In the genomic region with DNA sequence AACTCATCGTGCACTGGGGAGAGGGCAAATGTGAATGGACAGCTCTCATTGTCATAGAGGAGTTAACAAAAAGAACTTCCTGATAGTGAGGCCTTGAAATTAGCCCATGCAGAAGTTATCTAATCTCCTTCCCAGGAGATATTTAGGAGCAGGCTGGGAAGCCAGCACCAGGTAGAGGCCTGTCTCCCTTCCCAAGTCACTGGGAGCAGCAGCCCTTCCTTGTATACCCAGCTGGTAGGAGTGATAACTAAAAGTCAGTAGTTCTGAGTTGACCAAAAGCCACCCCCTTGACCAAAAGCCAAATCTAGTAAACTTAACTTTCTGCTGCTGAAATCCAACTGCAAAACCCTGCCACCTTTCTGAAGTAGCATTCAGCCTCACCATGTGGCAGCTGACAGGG, we compare ENCODE assay signal across 31 cellular contexts.
"Had no signal": no experiment of that assay in that cellular context is flagged by ENCODE, and none has a peak within 500 bp of the region (broad histone marks: within the 10 kb centered on the region; RNA-seq: fewer than 3 reads in every experiment).

No MANE protein-coding gene starts in this region.

- H3K4me1 Mint-ChIP-seq: activated CD4-positive, alpha-beta T cell treated with anti-CD3 and anti-CD28 coated beads for 36 hours; activated CD4-positive, alpha-beta T cell treated with anti-CD3 and anti-CD28 coated beads, Interleukin-2, amount 10 ng/mL, durations not matched to agents 24 days and 14 days; activated CD8-positive, alpha-beta memory T cell treated with anti-CD3 and anti-CD28 coated beads, Interleukin-2, amount 10 ng/mL, durations not matched to agents 7 days and 5 days; activated naive CD4-positive, alpha-beta T cell treated with anti-CD3 and anti-CD28 coated beads, Interleukin-2, amount 50 U/mL, for 24 hours; activated naive CD8-positive, alpha-beta T cell treated with anti-CD3 and anti-CD28 coated beads, Interleukin-2, amount 10 ng/mL, durations not matched to agents 7 days and 5 days had no signal

- DNase-seq: activated CD4-positive, alpha-beta memory T cell treated with anti-CD3 and anti-CD28 coated beads for 36 hours; activated CD4-positive, alpha-beta T cell treated with anti-CD3 and anti-CD28 coated beads for 36 hours; activated CD4-positive, alpha-beta T cell treated with anti-CD3 and anti-CD28 coated beads, Interleukin-2, amount 10 ng/mL, durations not matched to agents 24 days and 14 days; activated CD4-positive, CD25-positive, alpha-beta regulatory T cell; activated CD4-positive, CD25-positive, alpha-beta regulatory T cell treated with anti-CD3 and anti-CD28 coated beads, Interleukin-2, amount 50 U/mL, for 72 hours; activated CD8-positive, alpha-beta memory T cell treated with anti-CD3 and anti-CD28 coated beads, Interleukin-2, amount 10 ng/mL, durations not matched to agents 7 days and 5 days; activated CD8-positive, alpha-beta memory T cell treated with anti-CD3 and anti-CD28 coated beads, Interleukin-2, amount 50 U/mL, for 4 hours; activated CD8-positive, alpha-beta T cell treated with anti-CD3 and anti-CD28 coated beads, Interleukin-2, amount 10 ng/mL, durations not matched to agents 7 days and 5 days; activated effector memory CD4-positive, alpha-beta T cell treated with anti-CD3 and anti-CD28 coated beads, Interleukin-2, amount 50 U/mL, for 16 hours; activated naive CD4-positive, alpha-beta T cell treated with anti-CD3 and anti-CD28 coated beads for 36 hours; activated naive CD8-positive, alpha-beta T cell treated with anti-CD3 and anti-CD28 coated beads, Interleukin-2, amount 10 ng/mL, durations not matched to agents 7 days and 5 days; activated T-cell treated with anti-CD3 and anti-CD28 coated beads, Interleukin-2, amount 50 U/mL, for 1 hour; activated T-cell treated with anti-CD3 and anti-CD28 coated beads, Interleukin-2, amount 50 U/mL, for 48 hours; caudate nucleus; cortex of kidney; dermis blood vessel endothelial cell; effector CD4-positive, alpha-beta T cell; effector memory CD8-positive, alpha-beta T cell; foreskin fibroblast; gastrocnemius medialis; glutamatergic neuron; heart left ventricle; T-helper 1 cell; T-helper 2 cell had no signal

- H3K27ac Mint-ChIP-seq: activated CD4-positive, alpha-beta memory T cell treated with anti-CD3 and anti-CD28 coated beads for 36 hours; activated CD4-positive, alpha-beta T cell treated with anti-CD3 and anti-CD28 coated beads for 36 hours; activated CD4-positive, alpha-beta T cell treated with anti-CD3 and anti-CD28 coated beads, Interleukin-2, amount 10 ng/mL, durations not matched to agents 24 days and 14 days; activated CD8-positive, alpha-beta memory T cell treated with anti-CD3 and anti-CD28 coated beads, Interleukin-2, amount 10 ng/mL, durations not matched to agents 7 days and 5 days; activated CD8-positive, alpha-beta T cell treated with anti-CD3 and anti-CD28 coated beads, Interleukin-2, amount 10 ng/mL, durations not matched to agents 7 days and 5 days; activated naive CD4-positive, alpha-beta T cell treated with anti-CD3 and anti-CD28 coated beads for 36 hours; activated naive CD4-positive, alpha-beta T cell treated with anti-CD3 and anti-CD28 coated beads, Interleukin-2, amount 50 U/mL, for 24 hours; activated naive CD8-positive, alpha-beta T cell treated with anti-CD3 and anti-CD28 coated beads, Interleukin-2, amount 10 ng/mL, durations not matched to agents 7 days and 5 days; activated T-helper 1 cell treated with anti-CD3 and anti-CD28 coated beads, Interleukin-12 subunit alpha, Interleukin-12 subunit beta, Interleukin-2, Interleukin-4 antibody, amounts not matched to agents 30 ng/mL and 10 ng/mL and 1 ng/mL, durations not matched to agents 14 hours and 24 hours and 36 hours; activated T-helper 2 cell treated with anti-CD3 and anti-CD28 coated beads, Interferon-gamma antibody, Interleukin-2, Interleukin-4, amounts not matched to agents 10 μg/mL and 5 μg/mL and 100 μg/mL, durations not matched to agents 14 hours and 24 hours and 36 hours had no signal

- H3K9me3 Mint-ChIP-seq: activated CD4-positive, alpha-beta memory T cell treated with anti-CD3 and anti-CD28 coated beads for 36 hours; activated CD4-positive, alpha-beta T cell treated with anti-CD3 and anti-CD28 coated beads, Interleukin-2, amount 10 ng/mL, durations not matched to agents 24 days and 14 days; activated naive CD4-positive, alpha-beta T cell treated with anti-CD3 and anti-CD28 coated beads for 36 hours; activated naive CD4-positive, alpha-beta T cell treated with anti-CD3 and anti-CD28 coated beads, Interleukin-2, amount 50 U/mL, for 24 hours; activated naive CD8-positive, alpha-beta T cell treated with anti-CD3 and anti-CD28 coated beads, Interleukin-2, amount 10 ng/mL, durations not matched to agents 7 days and 5 days; activated T-helper 1 cell treated with anti-CD3 and anti-CD28 coated beads, Interleukin-12 subunit alpha, Interleukin-12 subunit beta, Interleukin-2, Interleukin-4 antibody, amounts not matched to agents 30 ng/mL and 10 ng/mL and 1 ng/mL, durations not matched to agents 14 hours and 24 hours and 36 hours; activated T-helper 2 cell treated with anti-CD3 and anti-CD28 coated beads, Interferon-gamma antibody, Interleukin-2, Interleukin-4, amounts not matched to agents 10 μg/mL and 5 μg/mL and 100 μg/mL, durations not matched to agents 14 hours and 24 hours and 36 hours; effector memory CD8-positive, alpha-beta T cell had no signal

- H3K4me3 Mint-ChIP-seq: activated CD4-positive, alpha-beta memory T cell treated with anti-CD3 and anti-CD28 coated beads for 36 hours; activated CD4-positive, alpha-beta T cell treated with anti-CD3 and anti-CD28 coated beads for 36 hours; activated CD4-positive, alpha-beta T cell treated with anti-CD3 and anti-CD28 coated beads, Interleukin-2, amount 10 ng/mL, durations not matched to agents 24 days and 14 days; activated CD8-positive, alpha-beta memory T cell treated with anti-CD3 and anti-CD28 coated beads, Interleukin-2, amount 10 ng/mL, durations not matched to agents 7 days and 5 days; activated CD8-positive, alpha-beta T cell treated with anti-CD3 and anti-CD28 coated beads, Interleukin-2, amount 10 ng/mL, durations not matched to agents 7 days and 5 days; activated naive CD4-positive, alpha-beta T cell treated with anti-CD3 and anti-CD28 coated beads for 36 hours; activated naive CD4-positive, alpha-beta T cell treated with anti-CD3 and anti-CD28 coated beads, Interleukin-2, amount 50 U/mL, for 24 hours; activated naive CD8-positive, alpha-beta T cell treated with anti-CD3 and anti-CD28 coated beads, Interleukin-2, amount 10 ng/mL, durations not matched to agents 7 days and 5 days; activated T-helper 1 cell treated with anti-CD3 and anti-CD28 coated beads, Interleukin-12 subunit alpha, Interleukin-12 subunit beta, Interleukin-2, Interleukin-4 antibody, amounts not matched to agents 30 ng/mL and 10 ng/mL and 1 ng/mL, durations not matched to agents 14 hours and 24 hours and 36 hours; effector memory CD8-positive, alpha-beta T cell had no signal

- H3K27ac ChIP-seq: gastrocnemius medialis, heart left ventricle had no signal

- ATAC-seq: activated CD4-positive, alpha-beta T cell treated with anti-CD3 and anti-CD28 coated beads for 36 hours; activated CD8-positive, alpha-beta memory T cell treated with anti-CD3 and anti-CD28 coated beads, Interleukin-2, amount 10 ng/mL, durations not matched to agents 7 days and 5 days; activated CD8-positive, alpha-beta T cell treated with anti-CD3 and anti-CD28 coated beads, Interleukin-2, amount 10 ng/mL, durations not matched to agents 7 days and 5 days; effector memory CD8-positive, alpha-beta T cell; esophagus mucosa; gastrocnemius medialis had no signal

- H3K4me3 ChIP-seq: gastrocnemius medialis, heart left ventricle had no signal

- H3K27me3 ChIP-seq: gastrocnemius medialis, heart left ventricle had no signal

- H3K27me3 Mint-ChIP-seq: activated CD4-positive, alpha-beta memory T cell treated with anti-CD3 and anti-CD28 coated beads for 36 hours; activated CD4-positive, alpha-beta T cell treated with anti-CD3 and anti-CD28 coated beads for 36 hours; activated CD4-positive, alpha-beta T cell treated with anti-CD3 and anti-CD28 coated beads, Interleukin-2, amount 10 ng/mL, durations not matched to agents 24 days and 14 days; activated CD8-positive, alpha-beta memory T cell treated with anti-CD3 and anti-CD28 coated beads, Interleukin-2, amount 10 ng/mL, durations not matched to agents 7 days and 5 days; activated naive CD4-positive, alpha-beta T cell treated with anti-CD3 and anti-CD28 coated beads, Interleukin-2, amount 50 U/mL, for 24 hours; activated naive CD8-positive, alpha-beta T cell treated with anti-CD3 and anti-CD28 coated beads, Interleukin-2, amount 10 ng/mL, durations not matched to agents 7 days and 5 days; effector memory CD8-positive, alpha-beta T cell had no signal

- FAIRE-seq: astrocyte, colon, endometrium had no signal

- H3K9me3 ChIP-seq: gastrocnemius medialis, heart left ventricle had no signal

- H3K4me1 ChIP-seq: gastrocnemius medialis, heart left ventricle had no signal
